In the genomic region with DNA sequence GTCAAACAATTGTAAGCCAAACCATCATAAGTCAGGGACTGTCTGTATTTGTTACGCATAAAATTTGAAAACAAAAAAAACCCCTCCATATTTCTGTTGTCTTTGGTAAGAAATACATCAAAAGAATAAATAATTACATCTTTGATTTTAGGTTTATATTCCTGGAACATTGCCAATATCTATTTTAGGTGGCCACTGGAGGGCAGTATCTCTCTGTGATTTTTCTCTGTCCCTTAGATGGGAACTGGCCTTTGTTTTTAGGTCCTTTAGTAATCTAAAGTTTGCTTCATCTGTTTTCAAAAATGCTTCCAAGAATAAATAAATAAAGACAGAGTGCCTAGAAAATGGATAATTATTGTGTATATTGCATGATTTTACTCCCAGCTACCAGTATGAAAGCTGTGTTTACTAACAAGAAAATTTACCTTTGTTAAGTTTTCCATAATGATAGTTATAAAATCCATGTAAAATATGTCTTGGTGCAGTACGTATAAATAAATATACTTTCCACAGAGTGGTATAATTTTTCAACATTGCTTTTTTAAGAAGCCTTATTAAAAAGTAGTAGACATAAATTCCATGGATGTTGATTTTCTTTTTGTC, we compare ENCODE assay signal across 8 cellular contexts.
A peak's percentile ranks its signal among the peaks of the same experiment; 100 is the strongest.
DNase-seq lines count a peak whose midpoint lies in the region; ATAC-seq and TF ChIP-seq lines count a peak whose summit lies in the region.

No MANE protein-coding gene starts in this region.

- peak; percentile 64 for DNase-seq in DMS53 (lab: John Stamatoyannopoulos, UW)
- DNase-seq in HT1080 (ENCODE audit: low read depth), result peak; percentile 34
- DNase-seq in SW480 (ENCODE audit: low spot score), result peak; percentile 36
- DNase-seq in glutamatergic neuron, result no peak
- peak; percentile 90 for DNase-seq in superior temporal gyrus (ENCODE audit: extremely low spot score)
- DNase-seq in activated CD4-positive, alpha-beta T cell treated with anti-CD3 and anti-CD28 coated beads, Interleukin-2, amount 50 U/mL, for 1 hour, result no peak
- DNase-seq in NCI-H187 treated with DMSO at 0.1 percent for 48 hours (lab: John Stamatoyannopoulos, UW), result no peak

- peak; percentile 86 for TF ChIP-seq CTCF in glutamatergic neuron (IDR thresholded peaks at IDR 0.05; ENCODE audit: partially characterized antibody, unreplicated experiment)

- no peak overlapping the region for H3K27ac Mint-ChIP-seq in glutamatergic neuron (ENCODE audit: unreplicated experiment)

- no peaks in the 10 kb centered on the region for H3K27me3 Mint-ChIP-seq in glutamatergic neuron (ENCODE audit: unreplicated experiment)

- peaks cover 3% of the 10 kb centered on the region for H3K9me3 Mint-ChIP-seq in glutamatergic neuron (ENCODE audit: unreplicated experiment)

- H3K4me3 Mint-ChIP-seq in glutamatergic neuron (ENCODE audit: unreplicated experiment), result no peak overlapping the region

- H3K36me3 Mint-ChIP-seq in glutamatergic neuron (ENCODE audit: unreplicated experiment), result peaks cover 6% of the 10 kb centered on the region

- ATAC-seq in GM19395 (IDR thresholded peaks at IDR 0.05; ENCODE audit: unreplicated experiment), result no peak

- H3K4me1 Mint-ChIP-seq in glutamatergic neuron (ENCODE audit: low read depth, unreplicated experiment), result no peaks in the 10 kb centered on the region

Comparison
In these comparisons a context has a peak if more than half of its experiments do, and no peak if none do; other contexts are left out.
1. DNase-seq: peak in DMS53 (single experiment), HT1080 (single experiment), SW480 (single experiment) and superior temporal gyrus (single experiment); none in glutamatergic neuron (single experiment), activated CD4-positive, alpha-beta T cell treated with anti-CD3 and anti-CD28 coated beads, Interleukin-2, amount 50 U/mL, for 1 hour (single experiment) and NCI-H187 treated with DMSO at 0.1 percent for 48 hours (single experiment).